1 cellular context compared by ENCODE assay signal in genomic region chr5:138316355-138316754, GRCh38.
TF ChIP-seq lines count a peak whose summit lies in the region.

No MANE protein-coding gene starts in this region.

TF ChIP-seq in GM23338, 12 proteins besides CTCF, POLR2A, EP300 and RAD21 (continued from another document):
- no peak for TF ChIP-seq ZNF462 (CRISPR knock-in tag; IDR thresholded peaks at IDR 0.05)
- TF ChIP-seq ETS1 (IDR thresholded peaks at IDR 0.05): no peak
- no peak for TF ChIP-seq EZH2 (IDR thresholded peaks at IDR 0.05; ENCODE audit: low read depth, unreplicated experiment)
- no peak for TF ChIP-seq ZNF114 (CRISPR knock-in tag; IDR thresholded peaks at IDR 0.05)
